Comparison of ENCODE assay signal across 16 cellular contexts in the genomic region with DNA sequence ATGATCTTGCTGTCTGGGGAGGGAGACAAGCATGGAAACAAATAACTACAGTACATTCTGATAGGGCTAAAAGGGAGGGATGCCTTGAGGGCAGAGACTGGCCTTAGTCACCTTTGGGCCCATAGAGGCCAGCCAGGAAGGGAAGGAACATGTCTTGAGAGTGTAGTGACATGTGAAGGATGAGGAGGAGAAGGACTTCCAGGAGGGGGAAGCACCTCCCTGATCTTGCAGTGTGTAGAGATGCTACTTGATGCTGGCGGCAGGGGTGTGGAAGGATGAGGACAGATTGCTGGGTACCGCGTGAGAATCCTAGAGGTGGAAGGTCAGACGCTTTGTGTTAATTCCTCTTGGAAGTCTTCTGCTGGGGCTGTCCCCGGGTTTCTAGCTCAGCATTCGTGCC. TPM values are rescaled to one million over a fixed set of nuclear protein-coding genes. Genes with fewer than 3 reads are reported as not detected.
DNase-seq lines count a peak whose midpoint lies in the region; ATAC-seq, FAIRE-seq and TF ChIP-seq lines count a peak whose summit lies in the region.
"Had no signal": no experiment of that assay in that cellular context is flagged by ENCODE, and none has a peak within 500 bp of the region (broad histone marks: within the 10 kb centered on the region; RNA-seq: fewer than 3 reads in every experiment).

No MANE protein-coding gene starts in this region.

- H3K4me1 Mint-ChIP-seq in natural killer cell treated with Interleukin-12 subunit alpha and Interleukin-12 subunit beta and Interleukin-15 and Interleukin-18, amount 100 ng/mL, for 72 hours (ENCODE audit: low read depth in 2 of 2) = peaks cover 62 to 70% of the 10 kb centered on the region in 2 donors
- H3K4me1 Mint-ChIP-seq in natural killer cell = peaks cover 61 to 68% of the 10 kb centered on the region in 2 donors
- peaks cover 47% of the 10 kb centered on the region for H3K4me1 Mint-ChIP-seq in WTC11

- H3K4me3 Mint-ChIP-seq in natural killer cell treated with Interleukin-12 subunit alpha and Interleukin-12 subunit beta and Interleukin-15 and Interleukin-18, amount 100 ng/mL, for 72 hours = no peak overlapping the region
- H3K4me3 Mint-ChIP-seq in natural killer cell (no peak overlapping the region), WTC11 (no peak overlapping the region)
- H3K4me3 Mint-ChIP-seq: memory B cell had no signal

- no peaks in the 10 kb centered on the region for H3K9me3 Mint-ChIP-seq in natural killer cell treated with Interleukin-12 subunit alpha and Interleukin-12 subunit beta and Interleukin-15 and Interleukin-18, amount 100 ng/mL, for 72 hours
- H3K9me3 Mint-ChIP-seq in natural killer cell (no peaks in the 10 kb centered on the region), WTC11 (no peaks in the 10 kb centered on the region)
- H3K9me3 Mint-ChIP-seq: activated T-cell treated with anti-CD3 and anti-CD28 coated beads, Interleukin-2, amount 50 U/mL, for 4 hours; memory B cell had no signal

- H3K27ac Mint-ChIP-seq in natural killer cell treated with Interleukin-12 subunit alpha and Interleukin-12 subunit beta and Interleukin-15 and Interleukin-18, amount 100 ng/mL, for 72 hours = peak overlapping the region in 1 of 2 donors; percentile 78
- peak overlapping the region in 1 of 2 donors; percentile 29 for H3K27ac Mint-ChIP-seq in natural killer cell
- H3K27ac Mint-ChIP-seq in WTC11 = 0 out of 2 replicates have a peak overlapping the region, but pooled peaks have one; percentile 27

- DNase-seq in natural killer cell treated with Interleukin-12 subunit alpha and Interleukin-12 subunit beta and Interleukin-15 and Interleukin-18, amount 100 ng/mL, for 72 hours (ENCODE audit: low spot score) = peak; percentile 25
- DNase-seq in natural killer cell (no peak), WTC11 (ENCODE audit: low spot score) (no peak), erythroblast (lab: John Stamatoyannopoulos, UW) (peak; percentile 46 to 60), NCI-H1417 treated with DMSO at 0.1 percent for 48 hours (lab: John Stamatoyannopoulos, UW) (no peak), frontal cortex (ENCODE audit: low spot score in 2 of 2) (no peak), dedifferentiated amniotic fluid mesenchymal stem cell (ENCODE audit: extremely low spot score) (no peak)
- no peak for DNase-seq in central memory CD4-positive, alpha-beta T cell
- DNase-seq: activated T-cell treated with anti-CD3 and anti-CD28 coated beads, Interleukin-2, amount 50 U/mL, for 4 hours; kidney; NCI-H1694 treated with DMSO at 0.1 percent for 48 hours; NCI-H524 treated with DMSO at 0.1 percent for 48 hours; PC-9; right cardiac atrium had no signal

- no peaks in the 10 kb centered on the region for H3K36me3 Mint-ChIP-seq in natural killer cell treated with Interleukin-12 subunit alpha and Interleukin-12 subunit beta and Interleukin-15 and Interleukin-18, amount 100 ng/mL, for 72 hours
- H3K36me3 Mint-ChIP-seq in natural killer cell (no peaks in the 10 kb centered on the region), WTC11 (no peaks in the 10 kb centered on the region)

- CTCF ChIA-PET in WTC11 (lab: Charles Lee) = interaction anchor here (0.8 to 2.1 kb wide), 5 partner anchors 10 to 141 kb away, joined by 3 to 5 read pairs (median 3); no protein-coding TSS in a partner anchor

- TF ChIP-seq POLR2A in erythroblast (IDR thresholded peaks at IDR 0.05; ENCODE audit: low read length) = no peak

- no peak for FAIRE-seq in frontal cortex (lab: Jason Lieb, UNC)
- FAIRE-seq: H54, kidney had no signal

- POLR2A ChIA-PET in WTC11 (lab: Charles Lee) = no interaction called here

- H3K27me3 Mint-ChIP-seq in natural killer cell treated with Interleukin-12 subunit alpha and Interleukin-12 subunit beta and Interleukin-15 and Interleukin-18, amount 100 ng/mL, for 72 hours = no peaks in the 10 kb centered on the region
- H3K27me3 Mint-ChIP-seq in natural killer cell (ENCODE audit: low read depth in 2 of 2) (no peaks in the 10 kb centered on the region), WTC11 (ENCODE audit: low read depth) (no peaks in the 10 kb centered on the region)
- H3K27me3 Mint-ChIP-seq: memory B cell had no signal

- intact Hi-C loops in natural killer cell (cut with micrococcal nuclease) = no loop called here

- ATAC-seq in natural killer cell treated with Interleukin-12 subunit alpha and Interleukin-12 subunit beta and Interleukin-15 and Interleukin-18, amount 100 ng/mL, for 72 hours = no peak
- ATAC-seq in natural killer cell = no peak
- no peak for ATAC-seq in WTC11
- ATAC-seq: activated T-cell treated with anti-CD3 and anti-CD28 coated beads, Interleukin-2, amount 50 U/mL, for 4 hours; right cardiac atrium had no signal

- no peak for TF ChIP-seq CTCF in natural killer cell (IDR thresholded peaks at IDR 0.05)
- TF ChIP-seq CTCF in WTC11 (IDR thresholded peaks at IDR 0.05) = no peak

TF ChIP-seq in WTC11, 78 proteins besides CTCF, POLR2A, EP300 and RAD21:
- TF ChIP-seq ESRRA (CRISPR knock-in tag; IDR thresholded peaks at IDR 0.05; ENCODE audit: borderline replicate concordance) = no peak
- TF ChIP-seq IRF2 (CRISPR knock-in tag; IDR thresholded peaks at IDR 0.05; ENCODE audit: borderline replicate concordance, low read depth) = no peak

RNA-seq across cellular contexts. Expression of gene TET3, which starts 13.1 kb away (rescaled TPM):
- total RNA-seq in natural killer cell treated with Interleukin-12 subunit alpha and Interleukin-12 subunit beta and Interleukin-15 and Interleukin-18, amount 100 ng/mL, for 72 hours = 10 to 100 TPM; 29.3 to 70.3 TPM
- total RNA-seq in natural killer cell (10 to 100 TPM; 40.0 to 47.9 (median 45.3) TPM), WTC11 (2021) (16.4 to 19.3 TPM (median 18.2 TPM) in 3 replicates), frontal cortex (15.9 TPM)

Comparison
In these comparisons a context has a peak if more than half of its experiments do, and no peak if none do; other contexts are left out.
1. DNase-seq: peak in natural killer cell treated with Interleukin-12 subunit alpha and Interleukin-12 subunit beta and Interleukin-15 and Interleukin-18, amount 100 ng/mL, for 72 hours (single experiment) and erythroblast (2 of 2); none in natural killer cell (single experiment), WTC11 (single experiment), NCI-H1417 treated with DMSO at 0.1 percent for 48 hours (single experiment), frontal cortex (0 of 2), dedifferentiated amniotic fluid mesenchymal stem cell (single experiment) and central memory CD4-positive, alpha-beta T cell (single experiment).